ENCODE assay signal across 8 cellular contexts in genomic region chr2:101697124-101697793, GRCh38. TPM values are rescaled to one million over a fixed set of nuclear protein-coding genes. Genes with fewer than 3 reads are reported as not detected.
A peak's percentile ranks its signal among the peaks of the same experiment; 100 is the strongest.
DNase-seq lines count a peak whose midpoint lies in the region; ATAC-seq and TF ChIP-seq lines count a peak whose summit lies in the region.

Gene MAP4K4 (plus strand): TSS chr2:101697707. CDS start chr2:101698081, 374 bp downstream.

- TF ChIP-seq CTCF in AG04450 (IDR thresholded peaks at IDR 0.05; ENCODE audit: low read depth, low read length) (peak; percentile 38), esophagus muscularis mucosa (IDR thresholded peaks at IDR 0.05) (peak in 1 of 3 experiments; percentile 33)

- H3K4me3 Mint-ChIP-seq in activated T-cell treated with anti-CD3 and anti-CD28 coated beads, Interleukin-2, amount 50 U/mL, for 72 hours: peak within 1 kb of the TSS; percentile 84 to 88

- peaks cover 2 to 3% of the 10 kb centered on the region in 2 donors for H3K36me3 Mint-ChIP-seq in activated T-cell treated with anti-CD3 and anti-CD28 coated beads, Interleukin-2, amount 50 U/mL, for 72 hours (ENCODE audit: insufficient read depth in 2 of 2)

- H3K27ac ChIP-seq in AG04450 (ENCODE audit: low read depth, low read length) (peak within 1 kb of the TSS; percentile 65), esophagus muscularis mucosa (replicated peaks in 1 of 4) (peak within 1 kb of the TSS; percentile 85 to 92 (median 90)), mucosa of rectum (ENCODE audit: low read depth in 2 of 2, low read length in 2 of 2) (peak within 1 kb of the TSS; percentile 66 to 68)

- peaks cover 0 to 5% of the 10 kb centered on the region in 2 donors for H3K9me3 Mint-ChIP-seq in activated T-cell treated with anti-CD3 and anti-CD28 coated beads, Interleukin-2, amount 50 U/mL, for 72 hours

- peak; percentile 56 for ATAC-seq in GM18909 (IDR thresholded peaks at IDR 0.05; ENCODE audit: poor library complexity, unreplicated experiment)
- ATAC-seq in activated T-cell treated with anti-CD3 and anti-CD28 coated beads, Interleukin-2, amount 50 U/mL, for 72 hours (replicated peaks in 1 of 2): peak; percentile 63 to 64

- CTCF ChIA-PET in AG04450 (lab: Charles Lee): interaction anchor here (0.6 to 1.9 kb wide), 9 partner anchors 9 to 347 kb away, joined by 3 to 13 read pairs (median 3); no protein-coding TSS in a partner anchor

- TF ChIP-seq EP300 in esophagus muscularis mucosa (IDR thresholded peaks at IDR 0.05): no peak

- H3K4me3 ChIP-seq in AG04450 (ENCODE audit: low read depth, low read length) (peak within 1 kb of the TSS; percentile 85), esophagus muscularis mucosa (peak within 1 kb of the TSS; percentile 72 to 87 (median 80)), mucosa of rectum (ENCODE audit: low read length in 2 of 2) (peak within 1 kb of the TSS; percentile 76 to 86)

- peaks cover 5% of the 10 kb centered on the region for H3K27me3 Mint-ChIP-seq in activated T-cell treated with anti-CD3 and anti-CD28 coated beads, Interleukin-2, amount 50 U/mL, for 72 hours (ENCODE audit: low read depth)

- H3K9me3 ChIP-seq in AG04450 (ENCODE audit: control insufficient read depth, insufficient read depth, low read length) (no peaks in the 10 kb centered on the region), esophagus muscularis mucosa (peaks cover 0 to 6% (median 0%) of the 10 kb centered on the region in 4 donors), mucosa of rectum (ENCODE audit: control insufficient read depth in 2 of 2, low read length in 2 of 2) (no peaks in the 10 kb centered on the region)

- TF ChIP-seq POLR2A in esophagus muscularis mucosa (IDR thresholded peaks at IDR 0.05; ENCODE audit: low read depth): no peak

- 0% methylated on average over 14 of the region's 85 CpGs for WGBS in esophagus muscularis mucosa

- POLR2A ChIA-PET in AG04450 (lab: Yijun Ruan, JAX): interaction anchor here (0.8 to 1.7 kb wide), 5 partner anchors 10 to 223 kb away, joined by 4 to 9 read pairs (median 4); partner anchors contain the start of gene RFX8

- H3K4me1 ChIP-seq in esophagus muscularis mucosa: peaks cover 19 to 50% (median 42%) of the 10 kb centered on the region in 4 donors
- peaks cover 13 to 16% of the 10 kb centered on the region in 2 donors for H3K4me1 ChIP-seq in mucosa of rectum (ENCODE audit: control insufficient read depth in 2 of 2, insufficient read depth in 2 of 2, low read length in 2 of 2)

- intact Hi-C loops in esophagus muscularis mucosa (cut with DNase I): loop anchor here (10.0 kb wide), 1 partner anchor 282 kb away; no protein-coding TSS in a partner anchor

- peak within 1 kb of the TSS; percentile 36 for H3K27ac Mint-ChIP-seq in activated T-cell treated with anti-CD3 and anti-CD28 coated beads, Interleukin-2, amount 50 U/mL, for 72 hours

- peak within 1 kb of the TSS; percentile 76 to 83 for H3K9ac ChIP-seq in mucosa of rectum (ENCODE audit: low read depth in 1 of 2, low read length in 2 of 2)

- DNase-seq in AG04450 (ENCODE audit: low read depth, low spot score) (peak; percentile 49), HUDEP-2 (lab: John Stamatoyannopoulos, UW; ENCODE audit: unreplicated experiment in 76 of 76) (peak in 75 of 76 experiments; percentile 11 to 87 (median 72)), RKO (ENCODE audit: low spot score) (peak; percentile 85), esophagus muscularis mucosa (ENCODE audit: extremely low spot score) (peak; percentile 96)
- peak; percentile 65 to 68 for DNase-seq in activated T-cell treated with anti-CD3 and anti-CD28 coated beads, Interleukin-2, amount 50 U/mL, for 72 hours
- peak; percentile 58 to 68 for DNase-seq in stimulated activated CD8-positive, alpha-beta memory T cell treated with anti-CD3 and anti-CD28 coated beads, Interleukin-4, amount 100 ng/mL, for 4 hours (ENCODE audit: low read depth in 2 of 2, low spot score in 1 of 2)

- peaks cover 22% of the 10 kb centered on the region for H3K4me1 Mint-ChIP-seq in activated T-cell treated with anti-CD3 and anti-CD28 coated beads, Interleukin-2, amount 50 U/mL, for 72 hours (ENCODE audit: low read depth)

- H3K36me3 ChIP-seq in esophagus muscularis mucosa: no peaks in the 10 kb centered on the region
- no peaks in the 10 kb centered on the region for H3K36me3 ChIP-seq in mucosa of rectum (ENCODE audit: control insufficient read depth in 2 of 2, insufficient read depth in 2 of 2, low read length in 2 of 2)

- H3K27me3 ChIP-seq in AG04450 (ENCODE audit: control insufficient read depth, insufficient read depth, low read length): no peaks in the 10 kb centered on the region
- no peaks in the 10 kb centered on the region for H3K27me3 ChIP-seq in esophagus muscularis mucosa
- no peaks in the 10 kb centered on the region for H3K27me3 ChIP-seq in mucosa of rectum (ENCODE audit: control insufficient read depth in 2 of 2, insufficient read depth in 2 of 2, low read length in 2 of 2)

RNA-seq across cellular contexts. Expression of gene MAP4K4, which starts in this region (rescaled TPM):
- 152 and 158 TPM in 2 replicates for polyA plus RNA-seq in AG04450 (2011; rRNA removed)
- polyA minus RNA-seq in AG04450 (2011; rRNA and poly(A)+ RNA removed): 227 and 248 TPM in 2 replicates
- total RNA-seq in activated T-cell treated with anti-CD3 and anti-CD28 coated beads, Interleukin-2, amount 50 U/mL, for 72 hours: 10 to 100 TPM; 72.1 to 85.1 TPM
- total RNA-seq in esophagus muscularis mucosa: 10 to 100 TPM; 37.8 to 59.0 (median 51.7) TPM

Comparison
In these comparisons a context has a peak if more than half of its experiments do, and no peak if none do; other contexts are left out.
1. Peak in every context shown above with its lines: DNase-seq, ATAC-seq, H3K4me3 ChIP-seq and H3K27ac ChIP-seq.